ENCODE assay signal across 18 cellular contexts in the genomic region with DNA sequence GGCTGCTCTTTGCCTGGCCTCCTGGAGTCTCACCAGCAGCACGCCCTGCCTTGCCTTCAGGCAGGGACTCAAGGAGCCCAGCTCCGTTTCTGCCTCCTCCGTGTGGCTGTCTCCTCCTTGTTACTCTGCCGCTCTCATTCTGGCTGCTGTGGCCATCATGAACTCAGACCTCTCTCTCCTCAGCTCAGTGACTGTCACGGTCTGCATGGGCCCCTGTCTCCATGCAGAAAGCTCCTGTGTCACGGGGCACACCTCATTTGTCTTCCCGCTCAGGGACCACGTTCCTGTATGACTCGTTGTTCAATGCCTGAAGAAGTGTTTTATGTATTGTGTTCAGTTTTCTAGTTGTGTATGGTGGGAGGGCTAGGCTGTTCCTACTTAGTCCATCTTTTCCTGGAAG.
"Had no signal": no experiment of that assay in that cellular context is flagged by ENCODE, and none has a peak within 500 bp of the region (broad histone marks: within the 10 kb centered on the region; RNA-seq: fewer than 3 reads in every experiment).

No MANE protein-coding gene starts in this region.

- H3K27me3 Mint-ChIP-seq: activated CD4-positive, alpha-beta memory T cell treated with anti-CD3 and anti-CD28 coated beads, Interleukin-2, amount 10 ng/mL, durations not matched to agents 7 days and 5 days; activated CD4-positive, alpha-beta T cell treated with anti-CD3 and anti-CD28 coated beads for 36 hours; activated CD8-positive, alpha-beta memory T cell treated with anti-CD3 and anti-CD28 coated beads, Interleukin-2, amount 10 ng/mL, durations not matched to agents 7 days and 5 days; progenitor cell of endocrine pancreas had no signal

- H3K27ac ChIP-seq: coronary artery, foreskin keratinocyte, left lung, right atrium auricular region, skin epidermis, testis had no signal

- H3K9me3 ChIP-seq: left lung, right atrium auricular region, testis had no signal

- H3K4me3 ChIP-seq: coronary artery, left lung, right atrium auricular region, skin epidermis, testis had no signal

- H3K27ac Mint-ChIP-seq: activated CD4-positive, alpha-beta memory T cell treated with anti-CD3 and anti-CD28 coated beads, Interleukin-2, amount 10 ng/mL, durations not matched to agents 7 days and 5 days; activated CD4-positive, alpha-beta T cell treated with anti-CD3 and anti-CD28 coated beads for 36 hours; activated CD8-positive, alpha-beta memory T cell treated with anti-CD3 and anti-CD28 coated beads, Interleukin-2, amount 10 ng/mL, durations not matched to agents 7 days and 5 days; activated naive CD4-positive, alpha-beta T cell treated with anti-CD3 and anti-CD28 coated beads for 36 hours; progenitor cell of endocrine pancreas; WTC11 had no signal

- H3K4me1 Mint-ChIP-seq: WTC11 had no signal

- H3K36me3 Mint-ChIP-seq: WTC11 had no signal

- H3K27me3 ChIP-seq: foreskin keratinocyte, left lung, right atrium auricular region, testis had no signal

- DNase-seq: activated CD4-positive, alpha-beta memory T cell treated with anti-CD3 and anti-CD28 coated beads, Interleukin-2, amount 10 ng/mL, durations not matched to agents 7 days and 5 days; activated CD4-positive, alpha-beta T cell treated with anti-CD3 and anti-CD28 coated beads for 36 hours; activated CD8-positive, alpha-beta memory T cell treated with anti-CD3 and anti-CD28 coated beads, Interleukin-2, amount 10 ng/mL, durations not matched to agents 7 days and 5 days; activated naive CD4-positive, alpha-beta T cell treated with anti-CD3 and anti-CD28 coated beads for 36 hours; aorta; foreskin keratinocyte; glutamatergic neuron; hypothalamus; islet precursor cell; left lung; midbrain; stimulated activated CD4-positive, alpha-beta T cell treated with anti-CD3 and anti-CD28 coated beads, Interleukin-4, amount 100 ng/mL, for 1 hour; testis had no signal

- H3K9me3 Mint-ChIP-seq: activated CD4-positive, alpha-beta memory T cell treated with anti-CD3 and anti-CD28 coated beads, Interleukin-2, amount 10 ng/mL, durations not matched to agents 7 days and 5 days; activated naive CD4-positive, alpha-beta T cell treated with anti-CD3 and anti-CD28 coated beads for 36 hours; WTC11 had no signal

- H3K36me3 ChIP-seq: left lung, right atrium auricular region had no signal

- H3K4me3 Mint-ChIP-seq: activated CD4-positive, alpha-beta memory T cell treated with anti-CD3 and anti-CD28 coated beads, Interleukin-2, amount 10 ng/mL, durations not matched to agents 7 days and 5 days; activated CD4-positive, alpha-beta T cell treated with anti-CD3 and anti-CD28 coated beads for 36 hours; activated CD8-positive, alpha-beta memory T cell treated with anti-CD3 and anti-CD28 coated beads, Interleukin-2, amount 10 ng/mL, durations not matched to agents 7 days and 5 days; activated naive CD4-positive, alpha-beta T cell treated with anti-CD3 and anti-CD28 coated beads for 36 hours; WTC11 had no signal

- H3K4me1 ChIP-seq: foreskin keratinocyte, right atrium auricular region had no signal
